1 cellular context compared by ENCODE assay signal in the genomic region with DNA sequence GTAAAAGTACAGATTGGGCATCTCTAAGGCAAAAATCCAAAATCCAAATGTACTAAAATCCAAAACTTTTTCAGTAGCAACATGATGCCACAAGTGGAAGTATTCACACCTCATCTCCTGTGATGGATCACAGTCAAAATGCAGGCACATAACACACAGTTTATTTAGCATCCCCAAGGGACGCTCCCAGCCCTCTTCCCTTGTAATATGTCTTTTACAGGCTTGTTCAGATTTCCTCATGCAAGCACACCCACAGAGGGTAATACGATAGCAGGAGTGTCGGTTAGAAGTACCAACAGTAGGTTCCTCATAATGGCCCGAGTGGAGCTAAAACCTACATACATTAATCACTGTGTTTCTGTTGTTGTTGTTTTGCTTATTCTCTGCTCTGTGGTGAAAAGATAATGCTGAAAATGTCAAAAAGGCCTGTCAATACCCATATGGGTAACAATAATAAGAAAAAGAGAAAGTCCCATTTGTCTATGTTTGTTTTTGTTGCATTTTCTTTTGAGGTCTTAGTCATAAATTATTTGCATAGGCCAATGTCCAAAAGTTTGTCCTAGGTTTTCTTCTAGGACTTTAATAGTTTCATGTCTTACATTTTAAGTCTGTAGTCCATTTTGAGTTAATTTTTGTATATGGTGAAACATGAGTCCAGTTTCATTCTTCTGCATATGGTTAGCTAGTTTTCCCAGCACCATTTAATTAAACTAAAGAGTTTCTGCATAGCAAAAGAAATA.
TF ChIP-seq lines count a peak whose summit lies in the region.

No MANE protein-coding gene starts in this region.

TF ChIP-seq in HEK293, 187 proteins besides CTCF, POLR2A, EP300 and RAD21 (continued from another document and continues in another):
- TF ChIP-seq, protein P1, sequence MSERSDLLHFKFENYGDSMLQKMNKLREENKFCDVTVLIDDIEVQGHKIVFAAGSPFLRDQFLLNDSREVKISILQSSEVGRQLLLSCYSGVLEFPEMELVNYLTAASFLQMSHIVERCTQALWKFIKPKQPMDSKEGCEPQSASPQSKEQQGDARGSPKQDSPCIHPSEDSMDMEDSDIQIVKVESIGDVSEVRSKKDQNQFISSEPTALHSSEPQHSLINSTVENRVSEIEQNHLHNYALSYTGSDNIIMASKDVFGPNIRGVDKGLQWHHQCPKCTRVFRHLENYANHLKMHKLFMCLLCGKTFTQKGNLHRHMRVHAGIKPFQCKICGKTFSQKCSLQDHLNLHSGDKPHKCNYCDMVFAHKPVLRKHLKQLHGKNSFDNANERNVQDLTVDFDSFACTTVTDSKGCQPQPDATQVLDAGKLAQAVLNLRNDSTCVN (tag by site-specific recombination; optimal IDR thresholded peaks at IDR 0.05), result no peak
- TF ChIP-seq ZNF558 (tag by site-specific recombination; IDR thresholded peaks at IDR 0.05), result no peak
- TF ChIP-seq RBAK (tag by site-specific recombination; IDR thresholded peaks at IDR 0.05), result no peak
- no peak for TF ChIP-seq ZNF530 (tag by site-specific recombination; IDR thresholded peaks at IDR 0.05; ENCODE audit: low read depth)
- no peak for TF ChIP-seq HOXD13 (CRISPR knock-in tag; IDR thresholded peaks at IDR 0.05; ENCODE audit: borderline replicate concordance)
- no peak for TF ChIP-seq TCF7L2 (IDR thresholded peaks at IDR 0.05; ENCODE audit: borderline replicate concordance, low read depth, low read length)
- no peak for TF ChIP-seq ZNF274 (IDR thresholded peaks at IDR 0.05; ENCODE audit: low read length)
- TF ChIP-seq ZNF274 (tag by site-specific recombination; IDR thresholded peaks at IDR 0.05; ENCODE audit: borderline replicate concordance), result no peak
- TF ChIP-seq HOXC10 (CRISPR knock-in tag; IDR thresholded peaks at IDR 0.05), result no peak
- no peak for TF ChIP-seq ZNF433 (tag by site-specific recombination; IDR thresholded peaks at IDR 0.05; ENCODE audit: low read depth)
- no peak for TF ChIP-seq ZNF214 (tag by site-specific recombination; IDR thresholded peaks at IDR 0.05; ENCODE audit: borderline replicate concordance)
- TF ChIP-seq ZNF510 (tag by site-specific recombination; IDR thresholded peaks at IDR 0.05; ENCODE audit: insufficient replicate concordance), result peak; percentile 60
- TF ChIP-seq ZNF692 (tag by site-specific recombination; IDR thresholded peaks at IDR 0.05), result no peak
- peak; percentile 45; the same call in 1 of the 2 replicates for TF ChIP-seq IKZF3 (tag by site-specific recombination; IDR thresholded peaks at IDR 0.05)
- TF ChIP-seq ZNF660 (tag by site-specific recombination; IDR thresholded peaks at IDR 0.05), result no peak
- TF ChIP-seq SP3 (tag by site-specific recombination; IDR thresholded peaks at IDR 0.05), result no peak
- TF ChIP-seq ZNF704 (tag by site-specific recombination; IDR thresholded peaks at IDR 0.05), result no peak
- TF ChIP-seq ZSCAN18 (tag by site-specific recombination; IDR thresholded peaks at IDR 0.05), result no peak
- no peak for TF ChIP-seq ZNF830 (tag by site-specific recombination; IDR thresholded peaks at IDR 0.05; ENCODE audit: low read depth)
- TF ChIP-seq ATF2 (tag by site-specific recombination; IDR thresholded peaks at IDR 0.05; ENCODE audit: low read depth), result no peak
- TF ChIP-seq OSR2 (tag by site-specific recombination; IDR thresholded peaks at IDR 0.05), result peak; percentile 72; the same call in 1 of the 2 replicates
- no peak for TF ChIP-seq ZNF776 (tag by site-specific recombination; IDR thresholded peaks at IDR 0.05; ENCODE audit: borderline replicate concordance)
- no peak for TF ChIP-seq ZNF223 (tag by site-specific recombination; IDR thresholded peaks at IDR 0.05)
- TF ChIP-seq ZFP41 (tag by site-specific recombination; IDR thresholded peaks at IDR 0.05; ENCODE audit: borderline replicate concordance), result no peak
- TF ChIP-seq ZNF221 (tag by site-specific recombination; IDR thresholded peaks at IDR 0.05; ENCODE audit: borderline replicate concordance), result no peak
- no peak for TF ChIP-seq ZNF311 (tag by site-specific recombination; IDR thresholded peaks at IDR 0.05; ENCODE audit: borderline replicate concordance)
- TF ChIP-seq ZBTB8A (tag by site-specific recombination; IDR thresholded peaks at IDR 0.05), result no peak
- TF ChIP-seq MEIS1 (CRISPR knock-in tag; IDR thresholded peaks at IDR 0.05; ENCODE audit: borderline replicate concordance), result no peak
- TF ChIP-seq, protein P2, sequence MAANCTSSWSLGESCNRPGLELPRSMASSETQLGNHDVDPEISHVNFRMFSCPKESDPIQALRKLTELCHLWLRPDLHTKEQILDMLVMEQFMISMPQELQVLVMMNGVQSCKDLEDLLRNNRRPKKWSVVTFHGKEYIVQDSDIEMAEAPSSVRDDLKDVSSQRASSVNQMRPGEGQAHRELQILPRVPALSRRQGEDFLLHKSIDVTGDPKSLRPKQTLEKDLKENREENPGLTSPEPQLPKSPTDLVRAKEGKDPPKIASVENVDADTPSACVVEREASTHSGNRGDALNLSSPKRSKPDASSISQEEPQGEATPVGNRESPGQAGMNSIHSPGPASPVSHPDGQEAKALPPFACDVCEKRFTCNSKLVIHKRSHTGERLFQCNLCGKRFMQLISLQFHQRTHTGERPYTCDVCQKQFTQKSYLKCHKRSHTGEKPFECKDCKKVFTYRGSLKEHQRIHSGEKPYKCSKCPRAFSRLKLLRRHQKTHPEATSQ (tag by site-specific recombination; IDR thresholded peaks at IDR 0.05), result no peak
- TF ChIP-seq ZNF473 (tag by site-specific recombination; IDR thresholded peaks at IDR 0.05), result no peak
- TF ChIP-seq ZNF114 (tag by site-specific recombination; IDR thresholded peaks at IDR 0.05), result no peak
- no peak for TF ChIP-seq ZNF366 (tag by site-specific recombination; conservative IDR thresholded peaks at IDR 0.05)
- TF ChIP-seq KLF9 (tag by site-specific recombination; IDR thresholded peaks at IDR 0.05; ENCODE audit: low read depth), result no peak
- TF ChIP-seq KLF17 (tag by site-specific recombination; IDR thresholded peaks at IDR 0.05), result peak; percentile 60; the same call in 1 of the 2 replicates
- TF ChIP-seq ZNF404 (tag by site-specific recombination; IDR thresholded peaks at IDR 0.05), result no peak
- no peak for TF ChIP-seq SP7 (tag by site-specific recombination; IDR thresholded peaks at IDR 0.05)
- TF ChIP-seq ZNF654 (tag by site-specific recombination; IDR thresholded peaks at IDR 0.05; ENCODE audit: low read depth), result no peak
- no peak for TF ChIP-seq ZSCAN23 (tag by site-specific recombination; IDR thresholded peaks at IDR 0.05)
- TF ChIP-seq KLF7 (tag by site-specific recombination; IDR thresholded peaks at IDR 0.05; ENCODE audit: borderline replicate concordance), result no peak
- TF ChIP-seq ZNF521 (tag by site-specific recombination; IDR thresholded peaks at IDR 0.05), result no peak
- TF ChIP-seq, protein P3, sequence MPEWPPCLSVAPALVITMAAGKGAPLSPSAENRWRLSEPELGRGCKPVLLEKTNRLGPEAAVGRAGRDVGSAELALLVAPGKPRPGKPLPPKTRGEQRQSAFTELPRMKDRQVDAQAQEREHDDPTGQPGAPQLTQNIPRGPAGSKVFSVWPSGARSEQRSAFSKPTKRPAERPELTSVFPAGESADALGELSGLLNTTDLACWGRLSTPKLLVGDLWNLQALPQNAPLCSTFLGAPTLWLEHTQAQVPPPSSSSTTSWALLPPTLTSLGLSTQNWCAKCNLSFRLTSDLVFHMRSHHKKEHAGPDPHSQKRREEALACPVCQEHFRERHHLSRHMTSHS (tag by site-specific recombination; IDR thresholded peaks at IDR 0.05), result no peak
- TF ChIP-seq, protein P4, sequence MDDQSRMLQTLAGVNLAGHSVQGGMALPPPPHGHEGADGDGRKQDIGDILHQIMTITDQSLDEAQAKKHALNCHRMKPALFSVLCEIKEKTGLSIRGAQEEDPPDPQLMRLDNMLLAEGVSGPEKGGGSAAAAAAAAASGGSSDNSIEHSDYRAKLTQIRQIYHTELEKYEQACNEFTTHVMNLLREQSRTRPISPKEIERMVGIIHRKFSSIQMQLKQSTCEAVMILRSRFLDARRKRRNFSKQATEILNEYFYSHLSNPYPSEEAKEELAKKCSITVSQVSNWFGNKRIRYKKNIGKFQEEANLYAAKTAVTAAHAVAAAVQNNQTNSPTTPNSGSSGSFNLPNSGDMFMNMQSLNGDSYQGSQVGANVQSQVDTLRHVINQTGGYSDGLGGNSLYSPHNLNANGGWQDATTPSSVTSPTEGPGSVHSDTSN (CRISPR knock-in tag; IDR thresholded peaks at IDR 0.05), result no peak
- no peak for TF ChIP-seq BCL11A (tag by site-specific recombination; IDR thresholded peaks at IDR 0.05; ENCODE audit: low read depth)
- no peak for TF ChIP-seq ZNF560 (tag by site-specific recombination; IDR thresholded peaks at IDR 0.05; ENCODE audit: borderline replicate concordance)
- TF ChIP-seq ZNF768 (tag by site-specific recombination; IDR thresholded peaks at IDR 0.05), result no peak
- TF ChIP-seq ZNF23 (tag by site-specific recombination; IDR thresholded peaks at IDR 0.05; ENCODE audit: borderline replicate concordance), result no peak
- no peak for TF ChIP-seq ZNF677 (tag by site-specific recombination; IDR thresholded peaks at IDR 0.05)
- TF ChIP-seq ZNF580 (tag by site-specific recombination; IDR thresholded peaks at IDR 0.05), result 0 out of 2 replicates have a peak, but pooled peaks have one; percentile 30
- TF ChIP-seq ZNF202 (tag by site-specific recombination; IDR thresholded peaks at IDR 0.05; ENCODE audit: borderline replicate concordance), result no peak
- TF ChIP-seq ZNF555 (tag by site-specific recombination; conservative IDR thresholded peaks at IDR 0.05), result no peak
- TF ChIP-seq ZNF292 (tag by site-specific recombination; IDR thresholded peaks at IDR 0.05; ENCODE audit: borderline replicate concordance, low read depth), result no peak
- TF ChIP-seq, protein P5, sequence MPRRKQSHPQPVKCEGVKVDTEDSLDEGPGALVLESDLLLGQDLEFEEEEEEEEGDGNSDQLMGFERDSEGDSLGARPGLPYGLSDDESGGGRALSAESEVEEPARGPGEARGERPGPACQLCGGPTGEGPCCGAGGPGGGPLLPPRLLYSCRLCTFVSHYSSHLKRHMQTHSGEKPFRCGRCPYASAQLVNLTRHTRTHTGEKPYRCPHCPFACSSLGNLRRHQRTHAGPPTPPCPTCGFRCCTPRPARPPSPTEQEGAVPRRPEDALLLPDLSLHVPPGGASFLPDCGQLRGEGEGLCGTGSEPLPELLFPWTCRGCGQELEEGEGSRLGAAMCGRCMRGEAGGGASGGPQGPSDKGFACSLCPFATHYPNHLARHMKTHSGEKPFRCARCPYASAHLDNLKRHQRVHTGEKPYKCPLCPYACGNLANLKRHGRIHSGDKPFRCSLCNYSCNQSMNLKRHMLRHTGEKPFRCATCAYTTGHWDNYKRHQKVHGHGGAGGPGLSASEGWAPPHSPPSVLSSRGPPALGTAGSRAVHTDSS (tag by site-specific recombination; IDR thresholded peaks at IDR 0.05), result no peak
- TF ChIP-seq ZNF302 (tag by site-specific recombination; IDR thresholded peaks at IDR 0.05; ENCODE audit: low read depth), result no peak
